ENCODE assay signal across 9 cellular contexts in genomic region chr19:13022111-13022858, GRCh38. TPM values are rescaled to one million over a fixed set of nuclear protein-coding genes. Genes with fewer than 3 reads are reported as not detected.
A peak's percentile ranks its signal among the peaks of the same experiment; 100 is the strongest.
DNase-seq lines count a peak whose midpoint lies in the region; ATAC-seq and TF ChIP-seq lines count a peak whose summit lies in the region.
"Had no signal": no experiment of that assay in that cellular context is flagged by ENCODE, and none has a peak within 500 bp of the region (broad histone marks: within the 10 kb centered on the region; RNA-seq: fewer than 3 reads in every experiment).

No MANE protein-coding gene starts in this region.

- H3K27me3 Mint-ChIP-seq in chondrocyte (ENCODE audit: low read depth), result peaks cover 9% of the 10 kb centered on the region
- peaks cover 10 to 44% (median 32%) of the 10 kb centered on the region in 5 donors for H3K27me3 Mint-ChIP-seq in naive thymus-derived CD8-positive, alpha-beta T cell

- peak overlapping the region; percentile 86 for H3K27ac Mint-ChIP-seq in chondrocyte (ENCODE audit: unreplicated experiment)
- H3K27ac Mint-ChIP-seq in naive thymus-derived CD8-positive, alpha-beta T cell, result peak overlapping the region in 1 of 10 donors; percentile 28

- peak overlapping the region; percentile 89 for H3K27ac ChIP-seq in BLaER1

- H4K20me1 ChIP-seq in BLaER1, result peaks cover 81% of the 10 kb centered on the region

- peaks cover 23% of the 10 kb centered on the region for H3K36me3 ChIP-seq in BLaER1
- peaks cover 75% of the 10 kb centered on the region for H3K36me3 ChIP-seq in MG63

- H3K4me2 ChIP-seq in BLaER1, result peak overlapping the region; percentile 98

- H3K9me3 Mint-ChIP-seq in chondrocyte (ENCODE audit: low read depth), result no peaks in the 10 kb centered on the region
- H3K9me3 Mint-ChIP-seq in naive thymus-derived CD8-positive, alpha-beta T cell, result no peaks in the 10 kb centered on the region

- H3K27me3 ChIP-seq in BLaER1 (peaks cover 46% of the 10 kb centered on the region), MG63 (no peaks in the 10 kb centered on the region)

- peak overlapping the region; percentile 57 for H3K4me3 Mint-ChIP-seq in chondrocyte (ENCODE audit: unreplicated experiment)
- peak overlapping the region in 9 of 10 donors; percentile 4 to 78 (median 55) for H3K4me3 Mint-ChIP-seq in naive thymus-derived CD8-positive, alpha-beta T cell

- H3K36me3 Mint-ChIP-seq in chondrocyte (ENCODE audit: low read depth), result peaks cover 30% of the 10 kb centered on the region
- peaks cover 11 to 21% (median 11%) of the 10 kb centered on the region in 3 donors for H3K36me3 Mint-ChIP-seq in naive thymus-derived CD8-positive, alpha-beta T cell

- peaks cover 65% of the 10 kb centered on the region for H3K4me1 Mint-ChIP-seq in chondrocyte (ENCODE audit: low read depth)
- H3K4me1 Mint-ChIP-seq in naive thymus-derived CD8-positive, alpha-beta T cell, result peaks cover 13 to 34% (median 30%) of the 10 kb centered on the region in 4 donors

- H3K9me3 ChIP-seq in BLaER1 (no peaks in the 10 kb centered on the region), MG63 (no peaks in the 10 kb centered on the region)

- H3K4me1 ChIP-seq in BLaER1, result peaks cover 84% of the 10 kb centered on the region

- POLR2A ChIA-PET in naive thymus-derived CD8-positive, alpha-beta T cell (lab: Charles Lee), result no interaction called here

- no peak for ATAC-seq in naive thymus-derived CD8-positive, alpha-beta T cell
- ATAC-seq in GM18907 (IDR thresholded peaks at IDR 0.05; ENCODE audit: unreplicated experiment), result no peak
- ATAC-seq in GM21447 (IDR thresholded peaks at IDR 0.05; ENCODE audit: unreplicated experiment), result no peak
- ATAC-seq: HCT116 had no signal

- TF ChIP-seq CTCF in chondrocyte (IDR thresholded peaks at IDR 0.05), result peak; percentile 22

- DNase-seq in MG63, result peak; percentile 82
- no peak for DNase-seq in chondrocyte (ENCODE audit: low spot score)
- DNase-seq in naive thymus-derived CD8-positive, alpha-beta T cell, result no peak
- DNase-seq in NCI-H345 treated with DMSO at 0.1 percent for 48 hours (lab: John Stamatoyannopoulos, UW; ENCODE audit: unreplicated experiment), result no peak
- DNase-seq in NCI-H1048 (lab: John Stamatoyannopoulos, UW), result no peak

- H3K9ac ChIP-seq in BLaER1, result peak overlapping the region; percentile 83

- H3K4me3 ChIP-seq in BLaER1 (peak overlapping the region; percentile 66), MG63 (peak overlapping the region; percentile 48)

RNA-seq across cellular contexts. Expression of gene NFIX, which starts 27.0 kb away (rescaled TPM):
- total RNA-seq in MG63 (2014; rRNA removed; shearing (Covaris generic); ENCODE audit: low replicate concordance), result 53.9 and 78.0 TPM in 2 replicates
- total RNA-seq in chondrocyte, result 95.4 to 117 TPM (median 98.9 TPM) in 3 replicates
- total RNA-seq in naive thymus-derived CD8-positive, alpha-beta T cell, result 1 to 10 TPM; 4.9 to 8.6 TPM
- 1 to 10 TPM in 1 of 3 donors, under 1 TPM in 1, not detected in 1; 0.68 to 1.5 TPM for polyA plus RNA-seq in naive thymus-derived CD8-positive, alpha-beta T cell

RNA-seq across cellular contexts. Expression of gene DAND5, which starts 52.9 kb away (rescaled TPM):
- total RNA-seq in MG63 (2014; rRNA removed; shearing (Covaris generic); ENCODE audit: low replicate concordance), result 0.33 and 1.2 TPM in 2 replicates
- 0.36 to 0.57 TPM (median 0.41 TPM) in 3 replicates for total RNA-seq in chondrocyte
- not detected for total RNA-seq in naive thymus-derived CD8-positive, alpha-beta T cell
- polyA plus RNA-seq in naive thymus-derived CD8-positive, alpha-beta T cell, result not detected
